In genomic region chr3:177665122-177665808, GRCh38 we compare ENCODE assay signal across 24 cellular contexts.
A peak's percentile ranks its signal among the peaks of the same experiment; 100 is the strongest.
DNase-seq lines count a peak whose midpoint lies in the region; ATAC-seq, FAIRE-seq and TF ChIP-seq lines count a peak whose summit lies in the region.
"Had no signal": no experiment of that assay in that cellular context is flagged by ENCODE, and none has a peak within 500 bp of the region (broad histone marks: within the 10 kb centered on the region; RNA-seq: fewer than 3 reads in every experiment).

No MANE protein-coding gene starts in this region.

- peaks cover 4% of the 10 kb centered on the region for H3K4me1 Mint-ChIP-seq in astrocyte (ENCODE audit: low read depth, unreplicated experiment)
- H3K4me1 Mint-ChIP-seq in stimulated activated memory B cell treated with anti-CD40 and anti-IgM and Interleukin-4, amounts not matched to agents 10 μg/mL and 1 μg/mL and 100 μg/mL, for 72 hours = no peaks in the 10 kb centered on the region

- no peaks in the 10 kb centered on the region for H3K4me1 ChIP-seq in GM23248 (ENCODE audit: insufficient read depth)
- no peaks in the 10 kb centered on the region for H3K4me1 ChIP-seq in astrocyte (ENCODE audit: insufficient read depth, low read length)
- H3K4me1 ChIP-seq in stomach = no peaks in the 10 kb centered on the region
- H3K4me1 ChIP-seq: BE2C, Caco-2, gastrocnemius medialis had no signal

- no peak overlapping the region for H3K4me3 Mint-ChIP-seq in astrocyte (ENCODE audit: unreplicated experiment)
- H3K4me3 Mint-ChIP-seq in stimulated activated memory B cell treated with anti-CD40 and anti-IgM and Interleukin-4, amounts not matched to agents 10 μg/mL and 1 μg/mL and 100 μg/mL, for 72 hours = no peak overlapping the region
- H3K4me3 Mint-ChIP-seq: activated T-helper 1 cell treated with anti-CD3 and anti-CD28 coated beads, Interleukin-12 subunit alpha, Interleukin-12 subunit beta, Interleukin-2, Interleukin-4 antibody, amounts not matched to agents 30 ng/mL and 10 ng/mL and 1 ng/mL, durations not matched to agents 14 hours and 24 hours and 36 hours; naive thymus-derived CD8-positive, alpha-beta T cell; stimulated activated naive CD8-positive, alpha-beta T cell treated with anti-CD3 and anti-CD28 coated beads, Interleukin-15, Interleukin-2, amounts not matched to agents 100 ng/mL and 50 ng/mL, for 24 hours; type B pancreatic cell had no signal

- no peaks in the 10 kb centered on the region for H4K20me1 ChIP-seq in GM23248 (ENCODE audit: insufficient read depth)
- no peaks in the 10 kb centered on the region for H4K20me1 ChIP-seq in astrocyte (ENCODE audit: insufficient read depth, low read length)

- H3K9me3 ChIP-seq in GM23248 (ENCODE audit: low read depth) (no peaks in the 10 kb centered on the region), astrocyte (ENCODE audit: insufficient read depth, low read depth, low read length) (no peaks in the 10 kb centered on the region), stomach (no peaks in the 10 kb centered on the region)
- H3K9me3 ChIP-seq: BE2C, Caco-2, gastrocnemius medialis had no signal

- H3K27ac Mint-ChIP-seq in astrocyte (ENCODE audit: unreplicated experiment) = no peak overlapping the region
- peak overlapping the region; percentile 8 for H3K27ac Mint-ChIP-seq in stimulated activated memory B cell treated with anti-CD40 and anti-IgM and Interleukin-4, amounts not matched to agents 10 μg/mL and 1 μg/mL and 100 μg/mL, for 72 hours
- H3K27ac Mint-ChIP-seq: activated T-helper 1 cell treated with anti-CD3 and anti-CD28 coated beads, Interleukin-12 subunit alpha, Interleukin-12 subunit beta, Interleukin-2, Interleukin-4 antibody, amounts not matched to agents 30 ng/mL and 10 ng/mL and 1 ng/mL, durations not matched to agents 14 hours and 24 hours and 36 hours; stimulated activated naive CD8-positive, alpha-beta T cell treated with anti-CD3 and anti-CD28 coated beads, Interleukin-15, Interleukin-2, amounts not matched to agents 100 ng/mL and 50 ng/mL, for 24 hours; type B pancreatic cell had no signal

- TF ChIP-seq CTCF in astrocyte (IDR thresholded peaks at IDR 0.05; ENCODE audit: insufficient read depth, low read depth, low read length) = no peak
- no peak for TF ChIP-seq CTCF in fibroblast of villous mesenchyme (IDR thresholded peaks at IDR 0.05; ENCODE audit: insufficient read depth, low read depth, low read length)
- no peak for TF ChIP-seq CTCF in stomach (IDR thresholded peaks at IDR 0.05)

- H3K9me3 Mint-ChIP-seq in astrocyte (ENCODE audit: unreplicated experiment) = peaks cover 14% of the 10 kb centered on the region
- H3K9me3 Mint-ChIP-seq in stimulated activated memory B cell treated with anti-CD40 and anti-IgM and Interleukin-4, amounts not matched to agents 10 μg/mL and 1 μg/mL and 100 μg/mL, for 72 hours = no peaks in the 10 kb centered on the region
- H3K9me3 Mint-ChIP-seq: stimulated activated naive CD8-positive, alpha-beta T cell treated with anti-CD3 and anti-CD28 coated beads, Interleukin-15, Interleukin-2, amounts not matched to agents 100 ng/mL and 50 ng/mL, for 24 hours had no signal

- intact Hi-C loops in stomach (cut with DNase I; ENCODE audit: low total_unique reads) = no loop called here

- H3K9ac ChIP-seq in GM23248 = no peak overlapping the region
- H3K9ac ChIP-seq in astrocyte (ENCODE audit: low read length) = no peak overlapping the region

- H3F3A ChIP-seq in GM23248 (ENCODE audit: insufficient read depth) = no peaks in the 10 kb centered on the region

- H3K4me2 ChIP-seq in GM23248 (ENCODE audit: unreplicated experiment) (no peak overlapping the region), astrocyte (ENCODE audit: low read length) (no peak overlapping the region)

- no peaks in the 10 kb centered on the region for H3K36me3 ChIP-seq in GM23248 (ENCODE audit: low read depth)
- no peaks in the 10 kb centered on the region for H3K36me3 ChIP-seq in astrocyte (ENCODE audit: insufficient read depth, low read length)
- no peaks in the 10 kb centered on the region for H3K36me3 ChIP-seq in stomach
- H3K36me3 ChIP-seq: BE2C, brain microvascular endothelial cell, gastrocnemius medialis had no signal

- FAIRE-seq in astrocyte (lab: Jason Lieb, UNC) = no peak
- FAIRE-seq: endothelial cell of umbilical vein, small intestine had no signal

- no peaks in the 10 kb centered on the region for H3K9me2 ChIP-seq in GM23248 (ENCODE audit: insufficient read depth)

- 91 to 94% methylated on average over 9 of the region's 9 CpGs for WGBS in GM23248 (ENCODE audit: low coverage in 1 of 2, low lambda C conversion rate in 2 of 2, missing lambda C conversion rate in 2 of 2), 2 experiments
- 90 to 97% (median 96%) methylated on average over 9 of the region's 9 CpGs for WGBS in stomach, 5 donors

- no peak overlapping the region for H2AFZ ChIP-seq in GM23248
- no peak overlapping the region for H2AFZ ChIP-seq in astrocyte (ENCODE audit: low read depth, low read length)

- H3K27me3 ChIP-seq in GM23248 (replicated peaks; ENCODE audit: insufficient read depth) = no peaks in the 10 kb centered on the region
- H3K27me3 ChIP-seq in astrocyte (ENCODE audit: insufficient read depth, low read length) = no peaks in the 10 kb centered on the region
- H3K27me3 ChIP-seq in stomach = no peaks in the 10 kb centered on the region
- H3K27me3 ChIP-seq: BE2C, brain microvascular endothelial cell, gastrocnemius medialis had no signal

- H3K4me3 ChIP-seq in GM23248 (no peak overlapping the region), astrocyte (ENCODE audit: insufficient read depth, low read depth, low read length) (no peak overlapping the region), fibroblast of villous mesenchyme (ENCODE audit: low read depth, low read length) (no peak overlapping the region), stomach (no peak overlapping the region)
- H3K4me3 ChIP-seq: gastrocnemius medialis had no signal

- no peak for TF ChIP-seq EP300 in stomach (IDR thresholded peaks at IDR 0.05)

- no peak for ATAC-seq in stimulated activated memory B cell treated with anti-CD40 and anti-IgM and Interleukin-4, amounts not matched to agents 10 μg/mL and 1 μg/mL and 100 μg/mL, for 72 hours
- ATAC-seq in HG02852 (IDR thresholded peaks at IDR 0.05; ENCODE audit: unreplicated experiment) = no peak
- ATAC-seq: activated naive CD4-positive, alpha-beta T cell treated with anti-CD3 and anti-CD28 coated beads, Interleukin-2, amount 50 U/mL, for 72 hours; gastrocnemius medialis; naive thymus-derived CD8-positive, alpha-beta T cell had no signal

- in situ Hi-C loops in GM23248 (cut with MboI) = no loop called here

- peaks cover 7% of the 10 kb centered on the region for H3K27me3 Mint-ChIP-seq in astrocyte (ENCODE audit: low read depth, unreplicated experiment)
- H3K27me3 Mint-ChIP-seq in stimulated activated memory B cell treated with anti-CD40 and anti-IgM and Interleukin-4, amounts not matched to agents 10 μg/mL and 1 μg/mL and 100 μg/mL, for 72 hours = no peaks in the 10 kb centered on the region
- H3K27me3 Mint-ChIP-seq: naive thymus-derived CD8-positive, alpha-beta T cell; stimulated activated naive CD8-positive, alpha-beta T cell treated with anti-CD3 and anti-CD28 coated beads, Interleukin-15, Interleukin-2, amounts not matched to agents 100 ng/mL and 50 ng/mL, for 24 hours; type B pancreatic cell had no signal

- H3K36me3 Mint-ChIP-seq in astrocyte (ENCODE audit: low read depth, unreplicated experiment) = peaks cover 3% of the 10 kb centered on the region
- H3K36me3 Mint-ChIP-seq in stimulated activated memory B cell treated with anti-CD40 and anti-IgM and Interleukin-4, amounts not matched to agents 10 μg/mL and 1 μg/mL and 100 μg/mL, for 72 hours = no peaks in the 10 kb centered on the region

- H3K79me2 ChIP-seq in GM23248 (ENCODE audit: insufficient read depth) (no peaks in the 10 kb centered on the region), astrocyte (ENCODE audit: insufficient read depth, low read length) (no peaks in the 10 kb centered on the region)

- DNase-seq in GM23248 (peak; percentile 10), astrocyte (ENCODE audit: low read depth) (peak; percentile 72), fibroblast of villous mesenchyme (ENCODE audit: low read depth) (peak; percentile 93), stomach (no peak), AG08395 (ENCODE audit: low spot score) (no peak)
- DNase-seq: BE2C; brain microvascular endothelial cell; Caco-2; cortex of kidney; gastrocnemius medialis; mesendoderm; NCI-H1694; NCI-H69; posterior cingulate gyrus; small intestine; stimulated activated CD4-positive, alpha-beta T cell treated with anti-CD3 and anti-CD28 coated beads, Interleukin-2, amount 100 ng/mL, for 48 hours had no signal

- TF ChIP-seq POLR2A in stomach (IDR thresholded peaks at IDR 0.05) = no peak

- no peak overlapping the region for H3K27ac ChIP-seq in GM23248
- no peak overlapping the region for H3K27ac ChIP-seq in astrocyte (ENCODE audit: low read depth, low read length)
- no peak overlapping the region for H3K27ac ChIP-seq in stomach
- H3K27ac ChIP-seq: brain microvascular endothelial cell, gastrocnemius medialis had no signal

Comparison
In these comparisons a context has a peak if more than half of its experiments do, and no peak if none do; other contexts are left out.
1. DNase-seq: peak in GM23248 (single experiment), astrocyte (single experiment) and fibroblast of villous mesenchyme (single experiment); none in stomach (single experiment) and AG08395 (single experiment).